15 cellular contexts compared by ENCODE assay signal in the genomic region with DNA sequence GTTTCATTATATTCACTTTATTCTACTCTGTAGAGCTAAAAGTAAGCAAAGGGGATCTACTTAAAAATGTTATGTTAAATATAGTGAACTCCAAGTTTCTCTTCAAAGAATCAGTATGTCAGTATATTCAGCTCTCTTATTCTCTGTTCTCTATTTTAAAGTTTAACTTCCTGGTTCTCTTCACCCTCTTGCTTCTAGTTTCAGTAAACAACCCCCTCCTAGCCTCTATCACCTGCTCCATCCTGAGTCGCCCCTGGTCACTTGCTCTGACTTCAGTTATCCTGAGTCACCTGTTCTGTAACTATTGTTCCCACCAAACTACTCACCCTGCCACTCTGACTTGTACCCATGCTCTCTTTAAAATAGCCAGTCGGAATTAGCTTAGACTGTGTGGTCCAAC.
"Had no signal": no experiment of that assay in that cellular context is flagged by ENCODE, and none has a peak within 500 bp of the region (broad histone marks: within the 10 kb centered on the region; RNA-seq: fewer than 3 reads in every experiment).

No MANE protein-coding gene starts in this region.

- ATAC-seq: activated T-cell treated with anti-CD3 and anti-CD28 coated beads, Interleukin-2, amount 50 U/mL, for 72 hours; stimulated activated naive CD8-positive, alpha-beta T cell treated with anti-CD3 and anti-CD28 coated beads, Interleukin-15, amount 100 ng/mL, for 72 hours had no signal

- FAIRE-seq: endometrium, small intestine had no signal

- DNase-seq: activated CD4-positive, alpha-beta T cell treated with anti-CD3 and anti-CD28 coated beads for 1 hour; activated CD8-positive, alpha-beta memory T cell treated with anti-CD3 and anti-CD28 coated beads for 24 hours; activated CD8-positive, alpha-beta memory T cell treated with anti-CD3 and anti-CD28 coated beads, Interleukin-2, amount 50 U/mL, for 48 hours; activated effector memory CD4-positive, alpha-beta T cell treated with anti-CD3 and anti-CD28 coated beads, Interleukin-2, amount 50 U/mL, for 16 hours; activated T-cell treated with anti-CD3 and anti-CD28 coated beads, Interleukin-2, amount 50 U/mL, for 72 hours; erythroblast; hypothalamus; islet precursor cell; right lobe of liver; small intestine; stimulated activated CD4-positive, alpha-beta T cell treated with anti-CD3 and anti-CD28 coated beads, Interleukin-15, amount 100 ng/mL, for 24 hours; stimulated activated CD4-positive, alpha-beta T cell treated with anti-CD3 and anti-CD28 coated beads, Interleukin-2, amount 100 ng/mL, for 48 hours; stimulated activated naive CD8-positive, alpha-beta T cell treated with anti-CD3 and anti-CD28 coated beads, Interleukin-15, amount 100 ng/mL, for 72 hours; trophoblast cell had no signal
